ENCODE assay signal across 32 cellular contexts in the genomic region with DNA sequence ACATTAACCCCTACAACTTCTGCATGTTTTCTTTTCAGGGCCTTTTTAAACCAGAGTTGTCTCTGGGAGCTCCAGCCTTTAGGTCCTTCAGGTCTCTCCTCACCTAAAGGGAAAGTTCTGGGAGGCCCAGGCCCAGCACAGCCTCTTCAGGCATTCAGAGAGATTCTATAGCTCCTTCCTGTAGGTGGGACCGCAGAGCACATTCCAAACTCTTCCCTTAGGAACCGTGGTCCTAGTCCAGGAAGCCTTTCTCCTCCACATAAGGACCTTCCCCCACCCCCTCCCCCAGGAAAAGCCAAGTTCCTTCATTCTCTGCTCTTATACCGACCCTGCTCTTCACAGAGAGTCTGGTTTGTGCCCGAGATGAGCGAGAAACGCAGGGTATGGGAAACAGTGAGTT. TPM values are rescaled to one million over a fixed set of nuclear protein-coding genes. Genes with fewer than 3 reads are reported as not detected.
"Had no signal": no experiment of that assay in that cellular context is flagged by ENCODE, and none has a peak within 500 bp of the region (broad histone marks: within the 10 kb centered on the region; RNA-seq: fewer than 3 reads in every experiment).

No MANE protein-coding gene starts in this region.

- H3K4me1 ChIP-seq: foreskin keratinocyte, testis had no signal

- H3K27ac Mint-ChIP-seq: activated CD4-positive, alpha-beta memory T cell treated with anti-CD3 and anti-CD28 coated beads for 36 hours; activated CD4-positive, alpha-beta T cell treated with anti-CD3 and anti-CD28 coated beads, Interleukin-2, amount 10 ng/mL, durations not matched to agents 24 days and 14 days; activated naive CD4-positive, alpha-beta T cell treated with anti-CD3 and anti-CD28 coated beads, Interleukin-2, amount 50 U/mL, for 24 hours; activated naive CD8-positive, alpha-beta T cell treated with anti-CD3 and anti-CD28 coated beads, Interleukin-2, amount 50 U/mL, for 24 hours; activated T-helper 2 cell treated with anti-CD3 and anti-CD28 coated beads, Interferon-gamma antibody, Interleukin-2, Interleukin-4, amounts not matched to agents 10 μg/mL and 5 μg/mL and 100 μg/mL, durations not matched to agents 14 hours and 24 hours and 36 hours; nephron had no signal

- H3K27ac ChIP-seq: esophagus muscularis mucosa, foreskin keratinocyte, heart left ventricle, left lung, lower lobe of right lung, right atrium auricular region, spleen, testis, transverse colon, WERI-Rb-1 had no signal

- H3K4me3 ChIP-seq: esophagus muscularis mucosa, heart left ventricle, left lung, lower lobe of right lung, mucosa of descending colon, right atrium auricular region, transverse colon had no signal

- H3K36me3 ChIP-seq: esophagus muscularis mucosa, heart left ventricle, left lung, lower lobe of right lung, right atrium auricular region, spleen, transverse colon, WERI-Rb-1 had no signal

- DNase-seq: activated CD4-positive, alpha-beta memory T cell treated with anti-CD3 and anti-CD28 coated beads for 36 hours; activated CD4-positive, alpha-beta T cell treated with anti-CD3 and anti-CD28 coated beads, Interleukin-2, amount 10 ng/mL, durations not matched to agents 24 days and 14 days; activated CD4-positive, CD25-positive, alpha-beta regulatory T cell treated with anti-CD3 and anti-CD28 coated beads, Interleukin-2, amount 50 U/mL, for 72 hours; activated CD8-positive, alpha-beta memory T cell treated with anti-CD3 and anti-CD28 coated beads, Interleukin-2, amount 50 U/mL, for 4 hours; activated naive CD8-positive, alpha-beta T cell treated with anti-CD3 and anti-CD28 coated beads, Interleukin-2, amount 50 U/mL, for 24 hours; activated T-cell treated with anti-CD3 and anti-CD28 coated beads, Interleukin-2, amount 50 U/mL, for 1 hour; amygdala; caudate nucleus; foreskin keratinocyte; heart left ventricle; hypothalamus; kidney glomerular epithelial cell; left lung; lower lobe of right lung; mesenchymal stem cell; mucosa of descending colon; nucleus accumbens; spleen; stimulated activated naive CD8-positive, alpha-beta T cell treated with anti-CD3 and anti-CD28 coated beads, Interleukin-15, Interleukin-2, amounts not matched to agents 100 U/mL and 50 U/mL, for 24 hours; T1000; transverse colon; WERI-Rb-1 had no signal

- ATAC-seq: activated naive CD8-positive, alpha-beta T cell treated with anti-CD3 and anti-CD28 coated beads, Interleukin-2, amount 50 U/mL, for 24 hours; left lung; mucosa of descending colon; stimulated activated naive CD8-positive, alpha-beta T cell treated with anti-CD3 and anti-CD28 coated beads, Interleukin-15, Interleukin-2, amounts not matched to agents 100 U/mL and 50 U/mL, for 24 hours had no signal

- H3K9me3 Mint-ChIP-seq: activated CD4-positive, alpha-beta memory T cell treated with anti-CD3 and anti-CD28 coated beads for 36 hours; activated naive CD8-positive, alpha-beta T cell treated with anti-CD3 and anti-CD28 coated beads, Interleukin-2, amount 50 U/mL, for 24 hours; activated T-helper 2 cell treated with anti-CD3 and anti-CD28 coated beads, Interferon-gamma antibody, Interleukin-2, Interleukin-4, amounts not matched to agents 10 μg/mL and 5 μg/mL and 100 μg/mL, durations not matched to agents 14 hours and 24 hours and 36 hours had no signal

- H3K27me3 ChIP-seq: testis had no signal

- H3K4me3 Mint-ChIP-seq: activated CD4-positive, alpha-beta memory T cell treated with anti-CD3 and anti-CD28 coated beads for 36 hours; activated CD4-positive, alpha-beta T cell treated with anti-CD3 and anti-CD28 coated beads, Interleukin-2, amount 10 ng/mL, durations not matched to agents 24 days and 14 days; activated naive CD4-positive, alpha-beta T cell treated with anti-CD3 and anti-CD28 coated beads, Interleukin-2, amount 50 U/mL, for 24 hours; activated naive CD8-positive, alpha-beta T cell treated with anti-CD3 and anti-CD28 coated beads, Interleukin-2, amount 50 U/mL, for 24 hours had no signal

- H3K36me3 Mint-ChIP-seq: activated naive CD4-positive, alpha-beta T cell treated with anti-CD3 and anti-CD28 coated beads, Interleukin-2, amount 50 U/mL, for 24 hours had no signal

- H3K9me3 ChIP-seq: esophagus muscularis mucosa, heart left ventricle, left lung, lower lobe of right lung, mucosa of descending colon, right atrium auricular region, testis, transverse colon had no signal

RNA-seq across cellular contexts. Expression of a gene that starts 14.8 kb away (rescaled TPM):
- total RNA-seq: activated CD4-positive, alpha-beta memory T cell treated with anti-CD3 and anti-CD28 coated beads for 36 hours; activated CD4-positive, alpha-beta T cell treated with anti-CD3 and anti-CD28 coated beads, Interleukin-2, amount 10 ng/mL, durations not matched to agents 24 days and 14 days; activated CD8-positive, alpha-beta memory T cell treated with anti-CD3 and anti-CD28 coated beads for 36 hours; activated T-helper 2 cell treated with anti-CD3 and anti-CD28 coated beads, Interferon-gamma antibody, Interleukin-2, Interleukin-4, amounts not matched to agents 10 μg/mL and 5 μg/mL and 100 μg/mL, durations not matched to agents 14 hours and 24 hours and 36 hours; foreskin keratinocyte; left lung; lower lobe of right lung; mucosa of descending colon; pulmonary artery endothelial cell; right atrium auricular region; spleen; T-helper 1 cell treated with Interleukin-12 subunit alpha and Interleukin-12 subunit beta and Interleukin-4 antibody, amounts not matched to agents 30 ng/mL and 1 ng/mL, for 36 hours; urinary bladder had no signal
- polyA plus RNA-seq: foreskin keratinocyte, heart left ventricle, spleen had no signal
